In genomic region chr2:88184762-88185161, GRCh38 we compare ENCODE assay signal across 27 cellular contexts. TPM values are rescaled to one million over a fixed set of nuclear protein-coding genes. Genes with fewer than 3 reads are reported as not detected.
"Had no signal": no experiment of that assay in that cellular context is flagged by ENCODE, and none has a peak within 500 bp of the region (broad histone marks: within the 10 kb centered on the region; RNA-seq: fewer than 3 reads in every experiment).

No MANE protein-coding gene starts in this region.

- H3K4me3 ChIP-seq: body of pancreas, cardiac muscle cell, heart right ventricle, lung, neural progenitor cell, right lobe of liver, skin epidermis, suprapubic skin, tibial nerve had no signal

- H2AFZ ChIP-seq: neural progenitor cell had no signal

- DNase-seq: activated CD4-positive, alpha-beta memory T cell treated with anti-CD3 and anti-CD28 coated beads for 36 hours; activated CD4-positive, alpha-beta T cell treated with anti-CD3 and anti-CD28 coated beads for 48 hours; activated gamma-delta T cell treated with Interleukin-2 at 50 U/mL for 16 hours; activated T-cell treated with anti-CD3 and anti-CD28 coated beads, Interleukin-2, amount 50 U/mL, for 1 hour; body of pancreas; effector CD4-positive, alpha-beta T cell; foreskin fibroblast; heart right ventricle; kidney; naive thymus-derived CD8-positive, alpha-beta T cell; posterior cingulate gyrus; right lobe of liver; stimulated activated CD4-positive, alpha-beta T cell treated with anti-CD3 and anti-CD28 coated beads, Interleukin-1b, Interleukin-23, amount 100 ng/mL, for 48 hours; stimulated activated naive CD8-positive, alpha-beta T cell treated with anti-CD3 and anti-CD28 coated beads, Interleukin-15, amount 100 ng/mL, for 72 hours; T-cell had no signal

- H3K27ac ChIP-seq: body of pancreas, cardiac muscle cell, heart right ventricle, neural progenitor cell, right lobe of liver, skin epidermis, suprapubic skin had no signal

- H3K27ac Mint-ChIP-seq: activated CD4-positive, alpha-beta memory T cell treated with anti-CD3 and anti-CD28 coated beads for 36 hours; neural progenitor cell; stimulated activated effector memory CD8-positive, alpha-beta T cell treated with anti-CD3 and anti-CD28 coated beads, Interleukin-12 subunit alpha, Interleukin-12 subunit beta, amount 100 ng/mL, for 72 hours; T-cell had no signal

- H3K4me1 Mint-ChIP-seq: neural progenitor cell had no signal

- H3K36me3 ChIP-seq: cardiac muscle cell, neural progenitor cell had no signal

- H3K4me3 Mint-ChIP-seq: activated CD4-positive, alpha-beta memory T cell treated with anti-CD3 and anti-CD28 coated beads for 36 hours; neural progenitor cell; stimulated activated effector memory CD8-positive, alpha-beta T cell treated with anti-CD3 and anti-CD28 coated beads, Interleukin-12 subunit alpha, Interleukin-12 subunit beta, amount 100 ng/mL, for 72 hours; stimulated activated naive CD8-positive, alpha-beta T cell treated with anti-CD3 and anti-CD28 coated beads, Interleukin-15, amount 100 ng/mL, for 72 hours; T-cell had no signal

- H3K9ac ChIP-seq: neural progenitor cell had no signal

- H3K4me2 ChIP-seq: neural progenitor cell had no signal

- H3K9me3 Mint-ChIP-seq: neural progenitor cell; stimulated activated effector memory CD8-positive, alpha-beta T cell treated with anti-CD3 and anti-CD28 coated beads, Interleukin-12 subunit alpha, Interleukin-12 subunit beta, amount 100 ng/mL, for 72 hours had no signal

- FAIRE-seq: endometrium, kidney had no signal

- H3K27me3 ChIP-seq: body of pancreas, cardiac muscle cell, right lobe of liver, suprapubic skin, tibial nerve had no signal

- H3K4me1 ChIP-seq: body of pancreas, heart right ventricle, neural progenitor cell, suprapubic skin, tibial nerve had no signal

- H3K9me3 ChIP-seq: body of pancreas, heart right ventricle, right lobe of liver, suprapubic skin, tibial nerve had no signal

- ATAC-seq: body of pancreas; heart right ventricle; naive thymus-derived CD8-positive, alpha-beta T cell; stimulated activated effector memory CD8-positive, alpha-beta T cell treated with anti-CD3 and anti-CD28 coated beads, Interleukin-12 subunit alpha, Interleukin-12 subunit beta, amount 100 ng/mL, for 72 hours; stimulated activated naive CD8-positive, alpha-beta T cell treated with anti-CD3 and anti-CD28 coated beads, Interleukin-15, amount 100 ng/mL, for 72 hours; T-cell had no signal

RNA-seq across cellular contexts. Expression of gene FABP1, which starts 56.9 kb away (rescaled TPM):
- total RNA-seq: activated CD4-positive, alpha-beta memory T cell treated with anti-CD3 and anti-CD28 coated beads for 36 hours; body of pancreas; cardiac muscle cell; epithelial cell of proximal tubule; fibroblast of lung; heart right ventricle; kidney; naive thymus-derived CD8-positive, alpha-beta T cell; omental fat pad; tibial nerve; urinary bladder had no signal
- polyA plus RNA-seq: fibroblast of lung; naive thymus-derived CD8-positive, alpha-beta T cell had no signal
